In the genomic region with DNA sequence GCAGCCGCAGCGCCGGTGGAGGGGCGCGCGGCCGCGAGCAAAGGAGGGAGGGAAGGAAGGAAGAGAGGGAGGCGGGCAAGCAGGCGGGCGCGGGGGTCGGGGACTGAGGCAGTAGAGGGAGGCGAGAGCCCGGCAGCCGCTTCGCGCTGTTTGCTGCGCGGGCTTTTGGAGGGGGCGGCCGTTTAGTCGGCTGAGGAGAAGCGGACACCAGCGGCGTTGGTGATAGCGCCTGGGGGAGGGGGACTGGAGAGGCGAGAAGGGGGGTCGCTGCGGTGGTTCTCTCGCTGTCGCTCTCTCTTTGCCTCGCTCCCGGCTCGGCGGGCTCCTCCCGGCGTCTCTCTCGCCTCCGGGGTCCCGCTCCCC, we compare ENCODE assay signal across 1 cellular context.
TF ChIP-seq lines count a peak whose summit lies in the region.

A gene (plus strand): TSS at position 1 of the 363 bp plus-strand sequence.

TF ChIP-seq in GM23338, 12 proteins besides CTCF, POLR2A, EP300 and RAD21 (continued from another document):
- TF ChIP-seq, protein P1, sequence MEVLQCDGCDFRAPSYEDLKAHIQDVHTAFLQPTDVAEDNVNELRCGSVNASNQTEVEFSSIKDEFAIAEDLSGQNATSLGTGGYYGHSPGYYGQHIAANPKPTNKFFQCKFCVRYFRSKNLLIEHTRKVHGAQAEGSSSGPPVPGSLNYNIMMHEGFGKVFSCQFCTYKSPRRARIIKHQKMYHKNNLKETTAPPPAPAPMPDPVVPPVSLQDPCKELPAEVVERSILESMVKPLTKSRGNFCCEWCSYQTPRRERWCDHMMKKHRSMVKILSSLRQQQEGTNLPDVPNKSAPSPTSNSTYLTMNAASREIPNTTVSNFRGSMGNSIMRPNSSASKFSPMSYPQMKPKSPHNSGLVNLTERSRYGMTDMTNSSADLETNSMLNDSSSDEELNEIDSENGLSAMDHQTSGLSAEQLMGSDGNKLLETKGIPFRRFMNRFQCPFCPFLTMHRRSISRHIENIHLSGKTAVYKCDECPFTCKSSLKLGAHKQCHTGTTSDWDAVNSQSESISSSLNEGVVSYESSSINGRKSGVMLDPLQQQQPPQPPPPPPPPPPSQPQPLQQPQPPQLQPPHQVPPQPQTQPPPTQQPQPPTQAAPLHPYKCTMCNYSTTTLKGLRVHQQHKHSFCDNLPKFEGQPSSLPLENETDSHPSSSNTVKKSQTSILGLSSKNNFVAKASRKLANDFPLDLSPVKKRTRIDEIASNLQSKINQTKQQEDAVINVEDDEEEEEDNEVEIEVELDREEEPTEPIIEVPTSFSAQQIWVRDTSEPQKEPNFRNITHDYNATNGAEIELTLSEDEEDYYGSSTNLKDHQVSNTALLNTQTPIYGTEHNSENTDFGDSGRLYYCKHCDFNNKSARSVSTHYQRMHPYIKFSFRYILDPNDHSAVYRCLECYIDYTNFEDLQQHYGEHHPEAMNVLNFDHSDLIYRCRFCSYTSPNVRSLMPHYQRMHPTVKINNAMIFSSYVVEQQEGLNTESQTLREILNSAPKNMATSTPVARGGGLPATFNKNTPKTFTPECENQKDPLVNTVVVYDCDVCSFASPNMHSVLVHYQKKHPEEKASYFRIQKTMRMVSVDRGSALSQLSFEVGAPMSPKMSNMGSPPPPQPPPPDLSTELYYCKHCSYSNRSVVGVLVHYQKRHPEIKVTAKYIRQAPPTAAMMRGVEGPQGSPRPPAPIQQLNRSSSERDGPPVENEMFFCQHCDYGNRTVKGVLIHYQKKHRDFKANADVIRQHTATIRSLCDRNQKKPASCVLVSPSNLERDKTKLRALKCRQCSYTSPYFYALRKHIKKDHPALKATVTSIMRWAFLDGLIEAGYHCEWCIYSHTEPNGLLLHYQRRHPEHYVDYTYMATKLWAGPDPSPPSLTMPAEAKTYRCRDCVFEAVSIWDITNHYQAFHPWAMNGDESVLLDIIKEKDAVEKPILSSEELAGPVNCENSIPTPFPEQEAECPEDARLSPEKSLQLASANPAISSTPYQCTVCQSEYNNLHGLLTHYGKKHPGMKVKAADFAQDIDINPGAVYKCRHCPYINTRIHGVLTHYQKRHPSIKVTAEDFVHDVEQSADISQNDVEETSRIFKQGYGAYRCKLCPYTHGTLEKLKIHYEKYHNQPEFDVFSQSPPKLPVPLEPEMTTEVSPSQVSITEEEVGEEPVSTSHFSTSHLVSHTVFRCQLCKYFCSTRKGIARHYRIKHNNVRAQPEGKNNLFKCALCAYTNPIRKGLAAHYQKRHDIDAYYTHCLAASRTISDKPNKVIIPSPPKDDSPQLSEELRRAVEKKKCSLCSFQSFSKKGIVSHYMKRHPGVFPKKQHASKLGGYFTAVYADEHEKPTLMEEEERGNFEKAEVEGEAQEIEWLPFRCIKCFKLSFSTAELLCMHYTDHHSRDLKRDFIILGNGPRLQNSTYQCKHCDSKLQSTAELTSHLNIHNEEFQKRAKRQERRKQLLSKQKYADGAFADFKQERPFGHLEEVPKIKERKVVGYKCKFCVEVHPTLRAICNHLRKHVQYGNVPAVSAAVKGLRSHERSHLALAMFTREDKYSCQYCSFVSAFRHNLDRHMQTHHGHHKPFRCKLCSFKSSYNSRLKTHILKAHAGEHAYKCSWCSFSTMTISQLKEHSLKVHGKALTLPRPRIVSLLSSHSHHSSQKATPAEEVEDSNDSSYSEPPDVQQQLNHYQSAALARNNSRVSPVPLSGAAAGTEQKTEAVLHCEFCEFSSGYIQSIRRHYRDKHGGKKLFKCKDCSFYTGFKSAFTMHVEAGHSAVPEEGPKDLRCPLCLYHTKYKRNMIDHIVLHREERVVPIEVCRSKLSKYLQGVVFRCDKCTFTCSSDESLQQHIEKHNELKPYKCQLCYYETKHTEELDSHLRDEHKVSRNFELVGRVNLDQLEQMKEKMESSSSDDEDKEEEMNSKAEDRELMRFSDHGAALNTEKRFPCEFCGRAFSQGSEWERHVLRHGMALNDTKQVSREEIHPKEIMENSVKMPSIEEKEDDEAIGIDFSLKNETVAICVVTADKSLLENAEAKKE (CRISPR knock-in tag; IDR thresholded peaks at IDR 0.05): no peak
- TF ChIP-seq, protein P2, sequence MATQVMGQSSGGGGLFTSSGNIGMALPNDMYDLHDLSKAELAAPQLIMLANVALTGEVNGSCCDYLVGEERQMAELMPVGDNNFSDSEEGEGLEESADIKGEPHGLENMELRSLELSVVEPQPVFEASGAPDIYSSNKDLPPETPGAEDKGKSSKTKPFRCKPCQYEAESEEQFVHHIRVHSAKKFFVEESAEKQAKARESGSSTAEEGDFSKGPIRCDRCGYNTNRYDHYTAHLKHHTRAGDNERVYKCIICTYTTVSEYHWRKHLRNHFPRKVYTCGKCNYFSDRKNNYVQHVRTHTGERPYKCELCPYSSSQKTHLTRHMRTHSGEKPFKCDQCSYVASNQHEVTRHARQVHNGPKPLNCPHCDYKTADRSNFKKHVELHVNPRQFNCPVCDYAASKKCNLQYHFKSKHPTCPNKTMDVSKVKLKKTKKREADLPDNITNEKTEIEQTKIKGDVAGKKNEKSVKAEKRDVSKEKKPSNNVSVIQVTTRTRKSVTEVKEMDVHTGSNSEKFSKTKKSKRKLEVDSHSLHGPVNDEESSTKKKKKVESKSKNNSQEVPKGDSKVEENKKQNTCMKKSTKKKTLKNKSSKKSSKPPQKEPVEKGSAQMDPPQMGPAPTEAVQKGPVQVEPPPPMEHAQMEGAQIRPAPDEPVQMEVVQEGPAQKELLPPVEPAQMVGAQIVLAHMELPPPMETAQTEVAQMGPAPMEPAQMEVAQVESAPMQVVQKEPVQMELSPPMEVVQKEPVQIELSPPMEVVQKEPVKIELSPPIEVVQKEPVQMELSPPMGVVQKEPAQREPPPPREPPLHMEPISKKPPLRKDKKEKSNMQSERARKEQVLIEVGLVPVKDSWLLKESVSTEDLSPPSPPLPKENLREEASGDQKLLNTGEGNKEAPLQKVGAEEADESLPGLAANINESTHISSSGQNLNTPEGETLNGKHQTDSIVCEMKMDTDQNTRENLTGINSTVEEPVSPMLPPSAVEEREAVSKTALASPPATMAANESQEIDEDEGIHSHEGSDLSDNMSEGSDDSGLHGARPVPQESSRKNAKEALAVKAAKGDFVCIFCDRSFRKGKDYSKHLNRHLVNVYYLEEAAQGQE (IDR thresholded peaks at IDR 0.05; ENCODE audit: unreplicated experiment): peak; percentile 9
